Comparison of ENCODE assay signal across 26 cellular contexts in the genomic region with DNA sequence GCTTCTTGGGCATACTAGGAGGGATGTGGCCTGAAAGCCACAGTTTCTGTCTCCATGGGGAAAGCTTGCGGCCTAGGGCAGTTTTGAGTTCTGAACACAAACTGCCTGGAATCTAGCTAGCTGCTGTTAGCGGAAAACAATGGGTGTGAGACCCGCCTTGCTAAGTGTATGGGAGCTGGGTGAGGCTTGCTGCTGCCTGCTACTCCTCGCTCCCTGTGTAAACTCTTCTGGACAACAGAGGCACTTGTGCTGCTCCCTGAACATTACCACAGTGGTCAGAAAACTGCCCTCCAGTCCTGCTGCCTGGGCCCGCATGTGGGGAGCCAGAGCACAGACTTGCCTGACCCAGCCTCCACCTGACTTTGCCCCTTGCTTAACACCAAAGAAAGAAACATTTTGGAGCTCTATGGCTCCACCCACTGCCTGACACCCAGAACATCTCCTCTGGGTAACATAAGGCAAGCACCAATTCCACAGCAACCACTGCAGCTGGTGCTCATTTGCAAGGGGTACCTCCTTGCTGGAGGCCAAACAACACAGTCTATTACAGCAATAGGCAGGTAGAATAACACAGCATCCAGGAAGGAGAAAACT.
"Had no signal": no experiment of that assay in that cellular context is flagged by ENCODE, and none has a peak within 500 bp of the region (broad histone marks: within the 10 kb centered on the region; RNA-seq: fewer than 3 reads in every experiment).

No MANE protein-coding gene starts in this region.

- H3K4me3 ChIP-seq: dorsolateral prefrontal cortex, gastrocnemius medialis, left lung, ovary, psoas muscle, sigmoid colon, testis, tibial artery had no signal

- FAIRE-seq: colon had no signal

- H3K27ac ChIP-seq: dorsolateral prefrontal cortex, epithelial cell of prostate, gastrocnemius medialis, left lung, ovary, psoas muscle, sigmoid colon, testis, tibial artery had no signal

- DNase-seq: dorsolateral prefrontal cortex; effector CD4-positive, alpha-beta T cell; foreskin fibroblast; gastrocnemius medialis; head of caudate nucleus; left cardiac atrium; left lung; mesenchymal stem cell; naive thymus-derived CD8-positive, alpha-beta T cell; nephron progenitor cell; occipital lobe; ovary; psoas muscle; right cardiac atrium; sigmoid colon; stimulated activated CD4-positive, alpha-beta T cell treated with anti-CD3 and anti-CD28 coated beads, Interleukin-2, amount 100 ng/mL, for 24 hours; stimulated activated CD4-positive, alpha-beta T cell treated with anti-CD3 and anti-CD28 coated beads, Interleukin-4, amount 100 ng/mL, for 24 hours; stimulated activated naive CD8-positive, alpha-beta T cell treated with anti-CD3 and anti-CD28 coated beads, Interleukin-15, Interleukin-2, amounts not matched to agents 100 U/mL and 50 U/mL, for 24 hours; substantia nigra; testis; tibial artery had no signal

- H3K9me3 ChIP-seq: gastrocnemius medialis, psoas muscle, testis had no signal

- H3K36me3 ChIP-seq: gastrocnemius medialis, left lung, ovary, sigmoid colon, tibial artery had no signal

- H3K4me1 Mint-ChIP-seq: naive thymus-derived CD8-positive, alpha-beta T cell; nephron progenitor cell; stimulated activated memory B cell treated with anti-CD40 and anti-IgM and Interleukin-4, amounts not matched to agents 10 μg/mL and 1 μg/mL and 100 μg/mL, for 72 hours had no signal

- H3K4me1 ChIP-seq: gastrocnemius medialis, left lung, psoas muscle, sigmoid colon, testis, tibial artery had no signal

- H3K4me3 Mint-ChIP-seq: naive thymus-derived CD8-positive, alpha-beta T cell; nephron progenitor cell; stimulated activated memory B cell treated with anti-CD40 and anti-IgM and Interleukin-4, amounts not matched to agents 10 μg/mL and 1 μg/mL and 100 μg/mL, for 72 hours; type B pancreatic cell had no signal

- H3K27me3 ChIP-seq: dorsolateral prefrontal cortex, gastrocnemius medialis, left lung, ovary, sigmoid colon, testis, tibial artery had no signal

- H3K27me3 Mint-ChIP-seq: naive thymus-derived CD8-positive, alpha-beta T cell; stimulated activated memory B cell treated with anti-CD40 and anti-IgM and Interleukin-4, amounts not matched to agents 10 μg/mL and 1 μg/mL and 100 μg/mL, for 72 hours; type B pancreatic cell had no signal

- H3K27ac Mint-ChIP-seq: naive thymus-derived CD8-positive, alpha-beta T cell; nephron progenitor cell; stimulated activated memory B cell treated with anti-CD40 and anti-IgM and Interleukin-4, amounts not matched to agents 10 μg/mL and 1 μg/mL and 100 μg/mL, for 72 hours; type B pancreatic cell had no signal

- ATAC-seq: esophagus mucosa; gastrocnemius medialis; left cardiac atrium; left lung; naive thymus-derived CD8-positive, alpha-beta T cell; psoas muscle; right cardiac atrium; stimulated activated memory B cell treated with anti-CD40 and anti-IgM and Interleukin-4, amounts not matched to agents 10 μg/mL and 1 μg/mL and 100 μg/mL, for 72 hours; stimulated activated naive CD8-positive, alpha-beta T cell treated with anti-CD3 and anti-CD28 coated beads, Interleukin-15, Interleukin-2, amounts not matched to agents 100 U/mL and 50 U/mL, for 24 hours had no signal

- H3K36me3 Mint-ChIP-seq: naive thymus-derived CD8-positive, alpha-beta T cell; stimulated activated memory B cell treated with anti-CD40 and anti-IgM and Interleukin-4, amounts not matched to agents 10 μg/mL and 1 μg/mL and 100 μg/mL, for 72 hours; type B pancreatic cell had no signal
